Comparison of ENCODE assay signal across 1 cellular context in genomic region chr5:146645382-146645781, GRCh38.
TF ChIP-seq lines count a peak whose summit lies in the region.

No MANE protein-coding gene starts in this region.

TF ChIP-seq in HEK293, 187 proteins besides CTCF, POLR2A, EP300 and RAD21 (continued from another document):
- TF ChIP-seq HIC1 (tag by site-specific recombination; IDR thresholded peaks at IDR 0.05) (no peak), ZNF292 (tag by site-specific recombination; IDR thresholded peaks at IDR 0.05; ENCODE audit: borderline replicate concordance, low read depth) (no peak), ZFP37 (tag by site-specific recombination; IDR thresholded peaks at IDR 0.05) (no peak), ZNF274 (IDR thresholded peaks at IDR 0.05; ENCODE audit: low read length) (no peak), ZNF274 (tag by site-specific recombination; IDR thresholded peaks at IDR 0.05; ENCODE audit: borderline replicate concordance) (no peak), ZEB2 (tag by site-specific recombination; IDR thresholded peaks at IDR 0.05) (no peak), ZNF624 (tag by site-specific recombination; IDR thresholded peaks at IDR 0.05) (no peak), GLIS1 (tag by site-specific recombination; IDR thresholded peaks at IDR 0.05) (no peak)
